ENCODE assay signal across 8 cellular contexts in the genomic region with DNA sequence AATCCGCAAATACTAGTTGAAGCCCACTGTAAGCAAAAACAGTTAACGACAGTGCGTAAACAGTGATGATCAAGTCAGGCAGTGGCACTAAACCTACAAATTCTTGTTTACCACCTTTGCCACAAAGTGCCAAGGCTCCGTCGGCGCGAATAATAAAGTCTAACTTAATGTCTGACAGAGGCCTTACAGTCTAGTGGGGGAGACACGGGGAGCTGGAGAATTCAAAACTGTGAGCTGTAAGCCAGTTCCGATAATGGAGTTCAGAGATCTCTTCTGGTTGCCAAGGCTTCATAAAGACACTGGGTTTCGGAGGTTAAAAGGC. TPM values are rescaled to one million over a fixed set of nuclear protein-coding genes. Genes with fewer than 3 reads are reported as not detected.
DNase-seq lines count a peak whose midpoint lies in the region; ATAC-seq, FAIRE-seq and TF ChIP-seq lines count a peak whose summit lies in the region.

No MANE protein-coding gene starts in this region.

- H3K27me3 Mint-ChIP-seq in activated T-cell treated with anti-CD3 and anti-CD28 coated beads, Interleukin-2, amount 50 U/mL, for 4 hours (ENCODE audit: low read depth), result peaks cover 3% of the 10 kb centered on the region
- H3K27me3 Mint-ChIP-seq in astrocyte (ENCODE audit: low read depth, unreplicated experiment), result no peaks in the 10 kb centered on the region

- H3K4me1 ChIP-seq in astrocyte (ENCODE audit: insufficient read depth, low read length) (peaks cover 19% of the 10 kb centered on the region), mesodermal cell (ENCODE audit: control insufficient read depth, insufficient read depth, low read length, poor library complexity, severe bottlenecking) (peaks cover 25% of the 10 kb centered on the region), tibial artery (peaks cover 0 to 17% (median 12%) of the 10 kb centered on the region in 4 donors), mesendoderm (ENCODE audit: control insufficient read depth, low read depth, low read length) (peaks cover 6% of the 10 kb centered on the region)

- H2BK15ac ChIP-seq in mesendoderm (replicated peaks; ENCODE audit: low read depth), result no peak overlapping the region

- H3K9ac ChIP-seq in astrocyte (ENCODE audit: low read length) (no peak overlapping the region), mesendoderm (ENCODE audit: low read length) (no peak overlapping the region)

- H3K9me3 Mint-ChIP-seq in activated T-cell treated with anti-CD3 and anti-CD28 coated beads, Interleukin-2, amount 50 U/mL, for 4 hours, result no peaks in the 10 kb centered on the region
- H3K9me3 Mint-ChIP-seq in astrocyte (ENCODE audit: unreplicated experiment), result no peaks in the 10 kb centered on the region

- intact Hi-C loops in tibial artery (cut with DNase I; ENCODE audit: low total_unique reads), result no loop called here

- H2AK5ac ChIP-seq in mesendoderm (ENCODE audit: low read length), result no peak overlapping the region

- H3K9me3 ChIP-seq in astrocyte (ENCODE audit: insufficient read depth, low read depth, low read length), result no peaks in the 10 kb centered on the region
- H3K9me3 ChIP-seq in mesodermal cell (ENCODE audit: control insufficient read depth, low read length), result no peaks in the 10 kb centered on the region
- H3K9me3 ChIP-seq in tibial artery, result no peaks in the 10 kb centered on the region

- no peak for FAIRE-seq in astrocyte (lab: Jason Lieb, UNC)

- H3K4me1 Mint-ChIP-seq in activated T-cell treated with anti-CD3 and anti-CD28 coated beads, Interleukin-2, amount 50 U/mL, for 4 hours (ENCODE audit: low read depth), result peaks cover 32% of the 10 kb centered on the region
- peaks cover 17% of the 10 kb centered on the region for H3K4me1 Mint-ChIP-seq in astrocyte (ENCODE audit: low read depth, unreplicated experiment)

- peaks cover 21% of the 10 kb centered on the region for H4K20me1 ChIP-seq in astrocyte (ENCODE audit: insufficient read depth, low read length)

- ATAC-seq in activated T-cell treated with anti-CD3 and anti-CD28 coated beads, Interleukin-2, amount 50 U/mL, for 4 hours, result no peak
- ATAC-seq in HG03521 (IDR thresholded peaks at IDR 0.05; ENCODE audit: unreplicated experiment), result no peak
- ATAC-seq in GM18502 (IDR thresholded peaks at IDR 0.05; ENCODE audit: poor library complexity, unreplicated experiment), result no peak

- no peak for DNase-seq in activated T-cell treated with anti-CD3 and anti-CD28 coated beads, Interleukin-2, amount 50 U/mL, for 4 hours
- DNase-seq in activated T-cell treated with anti-CD3 and anti-CD28 coated beads for 4 hours, result no peak
- no peak for DNase-seq in astrocyte (ENCODE audit: low read depth)
- DNase-seq in tibial artery, result no peak
- no peak for DNase-seq in mesendoderm

- no peak overlapping the region for H4K5ac ChIP-seq in mesendoderm (ENCODE audit: low read length)

- no peak overlapping the region for H4K8ac ChIP-seq in mesendoderm (ENCODE audit: low read depth, low read length)

- no peak overlapping the region for H3K23ac ChIP-seq in mesendoderm (ENCODE audit: low read length)

- H3K79me2 ChIP-seq in astrocyte (ENCODE audit: insufficient read depth, low read length), result peaks cover 29% of the 10 kb centered on the region
- H3K79me2 ChIP-seq in mesendoderm (ENCODE audit: control insufficient read depth, insufficient read depth, low read length), result peaks cover 3% of the 10 kb centered on the region

- H3K36me3 ChIP-seq in astrocyte (ENCODE audit: insufficient read depth, low read length) (no peaks in the 10 kb centered on the region), mesodermal cell (ENCODE audit: control insufficient read depth, insufficient read depth, low read length) (peaks cover 6% of the 10 kb centered on the region), tibial artery (no peaks in the 10 kb centered on the region), mesendoderm (ENCODE audit: control insufficient read depth, insufficient read depth, low read length) (no peaks in the 10 kb centered on the region)

- peaks cover 7% of the 10 kb centered on the region for H3K79me1 ChIP-seq in mesendoderm (ENCODE audit: low read length)

- H3K27ac ChIP-seq in astrocyte (ENCODE audit: low read depth, low read length) (peak overlapping the region; percentile 79), mesodermal cell (ENCODE audit: low read depth, low read length, severe bottlenecking) (peak overlapping the region; percentile 80), tibial artery (peak overlapping the region in 1 of 2 donors; percentile 79), mesendoderm (ENCODE audit: low read depth, low read length) (no peak overlapping the region)

- peaks cover 4% of the 10 kb centered on the region for H3K36me3 Mint-ChIP-seq in activated T-cell treated with anti-CD3 and anti-CD28 coated beads, Interleukin-2, amount 50 U/mL, for 4 hours (ENCODE audit: insufficient read depth)
- H3K36me3 Mint-ChIP-seq in astrocyte (ENCODE audit: low read depth, unreplicated experiment), result no peaks in the 10 kb centered on the region

- H3K27me3 ChIP-seq in astrocyte (ENCODE audit: insufficient read depth, low read length), result peaks cover 4% of the 10 kb centered on the region
- no peaks in the 10 kb centered on the region for H3K27me3 ChIP-seq in tibial artery
- no peaks in the 10 kb centered on the region for H3K27me3 ChIP-seq in mesendoderm (ENCODE audit: insufficient read depth, low read length, poor library complexity)

- no peak overlapping the region for H3K18ac ChIP-seq in mesendoderm (ENCODE audit: low read length)

- H2BK5ac ChIP-seq in mesendoderm (ENCODE audit: low read length), result no peak overlapping the region

- TF ChIP-seq CTCF in astrocyte (IDR thresholded peaks at IDR 0.05; ENCODE audit: insufficient read depth, low read depth, low read length) (no peak), tibial artery (IDR thresholded peaks at IDR 0.05) (no peak)

- H3K4me3 ChIP-seq in astrocyte (ENCODE audit: insufficient read depth, low read depth, low read length) (peak overlapping the region; percentile 74), mesodermal cell (ENCODE audit: extremely low read depth, insufficient read depth, low read length, poor library complexity, severe bottlenecking) (peak overlapping the region; percentile 79), tibial artery (peak overlapping the region; percentile 68 to 84), mesendoderm (ENCODE audit: low read length) (no peak overlapping the region)

- peak overlapping the region; percentile 88 for H3K4me2 ChIP-seq in astrocyte (ENCODE audit: low read length)
- no peak overlapping the region for H3K4me2 ChIP-seq in mesendoderm (ENCODE audit: low read length)

- H3K27ac Mint-ChIP-seq in astrocyte (ENCODE audit: unreplicated experiment), result peak overlapping the region; percentile 91

- peak overlapping the region; percentile 95 for H2AFZ ChIP-seq in astrocyte (ENCODE audit: low read depth, low read length)

- H3K4me3 Mint-ChIP-seq in activated T-cell treated with anti-CD3 and anti-CD28 coated beads, Interleukin-2, amount 50 U/mL, for 4 hours, result peak overlapping the region; percentile 95
- peak overlapping the region; percentile 96 for H3K4me3 Mint-ChIP-seq in astrocyte (ENCODE audit: unreplicated experiment)

- 65 to 75% methylated on average over 9 to 10 of the region's 10 CpGs for WGBS in mesodermal cell (ENCODE audit: insufficient coverage in 2 of 2), 2 experiments
- no CpG with 5 or more reads among the region's 10 CpGs for WGBS in mesendoderm (ENCODE audit: extremely low coverage, insufficient coverage, low lambda C conversion rate)

- no peak overlapping the region for H3K4ac ChIP-seq in mesendoderm (ENCODE audit: low read depth, low read length)

- H2BK120ac ChIP-seq in mesendoderm (ENCODE audit: low read depth, low read length), result no peak overlapping the region

- no peak overlapping the region for H3K56ac ChIP-seq in mesendoderm (ENCODE audit: low read length)

RNA-seq across cellular contexts. Expression of a gene that starts 0.3 kb away (rescaled TPM):
- total RNA-seq in activated T-cell treated with anti-CD3 and anti-CD28 coated beads, Interleukin-2, amount 50 U/mL, for 4 hours, result 1 to 10 TPM; 6.5 to 7.3 (median 6.8) TPM
- 26.2 and 31.8 TPM in 2 replicates for total RNA-seq in astrocyte
- polyA plus RNA-seq in mesodermal cell (2013, experiment 1 of 2), result 26.3 TPM
- 26.1 TPM for polyA plus RNA-seq in mesodermal cell (2013, experiment 2 of 2)
- polyA plus RNA-seq in mesendoderm (2013, experiment 1 of 2), result 19.2 TPM
- 20.0 TPM for polyA plus RNA-seq in mesendoderm (2013, experiment 2 of 2)
